In the genomic region with DNA sequence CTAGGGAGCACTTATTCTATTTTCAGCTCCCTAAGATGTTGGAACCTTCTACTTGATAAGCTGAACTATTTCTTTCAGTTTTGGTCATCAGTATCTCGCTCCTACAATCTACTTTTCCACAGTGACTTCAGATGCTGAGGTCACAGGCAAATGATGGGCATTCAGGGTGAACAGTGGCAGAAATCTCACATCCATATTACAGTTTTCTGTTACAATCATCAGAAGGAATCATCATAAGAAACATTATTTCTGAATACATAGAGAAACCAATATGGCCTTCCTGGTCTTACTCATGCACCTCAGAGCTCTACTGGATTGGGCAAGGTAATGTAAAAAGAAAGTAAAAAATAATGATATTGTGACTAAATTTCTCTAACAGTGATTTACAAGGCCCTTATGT, we compare ENCODE assay signal across 18 cellular contexts. TPM values are rescaled to one million over a fixed set of nuclear protein-coding genes. Genes with fewer than 3 reads are reported as not detected.
A peak's percentile ranks its signal among the peaks of the same experiment; 100 is the strongest.
DNase-seq lines count a peak whose midpoint lies in the region; ATAC-seq and TF ChIP-seq lines count a peak whose summit lies in the region.
"Had no signal": no experiment of that assay in that cellular context is flagged by ENCODE, and none has a peak within 500 bp of the region (broad histone marks: within the 10 kb centered on the region; RNA-seq: fewer than 3 reads in every experiment).

No MANE protein-coding gene starts in this region.

- no peaks in the 10 kb centered on the region for H4K20me1 ChIP-seq in Karpas-422 (ENCODE audit: insufficient read depth, low read depth, low read length)

- no peaks in the 10 kb centered on the region for H3K4me1 Mint-ChIP-seq in activated naive CD4-positive, alpha-beta T cell treated with anti-CD3 and anti-CD28 coated beads, Interleukin-2, amount 10 ng/mL, durations not matched to agents 7 days and 5 days

- peak overlapping the region; percentile 10 for H3K27ac ChIP-seq in Karpas-422 (ENCODE audit: low read length)
- H3K27ac ChIP-seq: right lobe of liver, upper lobe of right lung had no signal

- H3K27me3 ChIP-seq in Karpas-422 (ENCODE audit: low read length) = no peaks in the 10 kb centered on the region
- H3K27me3 ChIP-seq: right lobe of liver, upper lobe of right lung had no signal

- no peak overlapping the region for H2AFZ ChIP-seq in Karpas-422 (ENCODE audit: low read length)

- no peak overlapping the region for H3K4me3 ChIP-seq in Karpas-422 (ENCODE audit: low read length)
- no peak overlapping the region for H3K4me3 ChIP-seq in foreskin fibroblast (ENCODE audit: low read depth in 1 of 2, low read length in 2 of 2)
- H3K4me3 ChIP-seq: right lobe of liver, upper lobe of right lung had no signal

- ATAC-seq in GM18858 (IDR thresholded peaks at IDR 0.05; ENCODE audit: unreplicated experiment) (peak; percentile 87), GM21367 (IDR thresholded peaks at IDR 0.05; ENCODE audit: unreplicated experiment) (peak; percentile 68), HG02973 (IDR thresholded peaks at IDR 0.05; ENCODE audit: unreplicated experiment) (peak; percentile 61)
- ATAC-seq: Panc1, right lobe of liver, upper lobe of right lung had no signal

- H3K4me3 Mint-ChIP-seq in activated naive CD4-positive, alpha-beta T cell treated with anti-CD3 and anti-CD28 coated beads, Interleukin-2, amount 10 ng/mL, durations not matched to agents 7 days and 5 days = no peak overlapping the region
- H3K4me3 Mint-ChIP-seq: activated naive CD8-positive, alpha-beta T cell; nephron had no signal

- TF ChIP-seq CTCF in foreskin fibroblast (IDR thresholded peaks at IDR 0.05; ENCODE audit: low read depth, low read length) = no peak

- no peak for DNase-seq in Karpas-422
- no peak for DNase-seq in foreskin fibroblast
- DNase-seq in activated naive CD4-positive, alpha-beta T cell treated with anti-CD3 and anti-CD28 coated beads, Interleukin-2, amount 10 ng/mL, durations not matched to agents 7 days and 5 days = no peak
- DNase-seq in NCI-H748 (lab: John Stamatoyannopoulos, UW; ENCODE audit: unreplicated experiment) = no peak
- no peak for DNase-seq in DMS 273 (lab: John Stamatoyannopoulos, UW; ENCODE audit: unreplicated experiment)
- DNase-seq: activated CD8-positive, alpha-beta memory T cell treated with anti-CD3 and anti-CD28 coated beads, Interleukin-2, amount 50 U/mL, for 4 hours; NCI-H1105 treated with DMSO at 0.1 percent for 48 hours; NCI-H345; right lobe of liver; stimulated activated CD4-positive, alpha-beta T cell treated with anti-CD3 and anti-CD28 coated beads, Interleukin-2, amount 100 ng/mL, for 48 hours; upper lobe of right lung had no signal

- H3K36me3 ChIP-seq in Karpas-422 (ENCODE audit: insufficient read depth, low read length) = peaks cover 93% of the 10 kb centered on the region
- H3K36me3 ChIP-seq: right lobe of liver, upper lobe of right lung had no signal

- H3K9me3 Mint-ChIP-seq in activated naive CD4-positive, alpha-beta T cell treated with anti-CD3 and anti-CD28 coated beads, Interleukin-2, amount 10 ng/mL, durations not matched to agents 7 days and 5 days = no peaks in the 10 kb centered on the region
- H3K9me3 Mint-ChIP-seq: nephron had no signal

- H3K9ac ChIP-seq in Karpas-422 (ENCODE audit: low read length) = no peak overlapping the region

- H3K4me1 ChIP-seq in Karpas-422 (ENCODE audit: low read length) = peaks cover 46% of the 10 kb centered on the region
- H3K4me1 ChIP-seq: right lobe of liver, upper lobe of right lung had no signal

- H3K27me3 Mint-ChIP-seq in activated naive CD4-positive, alpha-beta T cell treated with anti-CD3 and anti-CD28 coated beads, Interleukin-2, amount 10 ng/mL, durations not matched to agents 7 days and 5 days = no peaks in the 10 kb centered on the region
- H3K27me3 Mint-ChIP-seq: activated naive CD8-positive, alpha-beta T cell had no signal

- no peak overlapping the region for H3K4me2 ChIP-seq in Karpas-422 (ENCODE audit: low read depth, low read length, poor library complexity, severe bottlenecking)

- CTCF ChIA-PET in activated naive CD4-positive, alpha-beta T cell treated with anti-CD3 and anti-CD28 coated beads, Interleukin-2, amount 10 ng/mL, durations not matched to agents 7 days and 5 days (lab: Charles Lee) = no interaction called here

- no peaks in the 10 kb centered on the region for H3K9me3 ChIP-seq in Karpas-422 (ENCODE audit: low read length)
- H3K9me3 ChIP-seq: right lobe of liver, upper lobe of right lung had no signal

- H3K9me2 ChIP-seq in Karpas-422 (replicated peaks; ENCODE audit: insufficient read depth, low read length) = no peaks in the 10 kb centered on the region

- H3K27ac Mint-ChIP-seq in activated naive CD4-positive, alpha-beta T cell treated with anti-CD3 and anti-CD28 coated beads, Interleukin-2, amount 10 ng/mL, durations not matched to agents 7 days and 5 days = no peak overlapping the region
- H3K27ac Mint-ChIP-seq: activated naive CD8-positive, alpha-beta T cell; nephron had no signal

- no peaks in the 10 kb centered on the region for H3K36me3 Mint-ChIP-seq in activated naive CD4-positive, alpha-beta T cell treated with anti-CD3 and anti-CD28 coated beads, Interleukin-2, amount 10 ng/mL, durations not matched to agents 7 days and 5 days
- H3K36me3 Mint-ChIP-seq: activated naive CD8-positive, alpha-beta T cell had no signal

- peaks cover 98% of the 10 kb centered on the region for H3K79me2 ChIP-seq in Karpas-422 (ENCODE audit: low read length)

RNA-seq across cellular contexts. Expression of a gene that starts 39.4 kb away (rescaled TPM):
- total RNA-seq in Karpas-422 (2014; rRNA removed; shearing (Covaris generic); ENCODE audit: low replicate concordance) = not detected in 2 replicates
- total RNA-seq: lung microvascular endothelial cell, right lobe of liver, upper lobe of right lung had no signal
